27 cellular contexts compared by ENCODE assay signal in the genomic region with DNA sequence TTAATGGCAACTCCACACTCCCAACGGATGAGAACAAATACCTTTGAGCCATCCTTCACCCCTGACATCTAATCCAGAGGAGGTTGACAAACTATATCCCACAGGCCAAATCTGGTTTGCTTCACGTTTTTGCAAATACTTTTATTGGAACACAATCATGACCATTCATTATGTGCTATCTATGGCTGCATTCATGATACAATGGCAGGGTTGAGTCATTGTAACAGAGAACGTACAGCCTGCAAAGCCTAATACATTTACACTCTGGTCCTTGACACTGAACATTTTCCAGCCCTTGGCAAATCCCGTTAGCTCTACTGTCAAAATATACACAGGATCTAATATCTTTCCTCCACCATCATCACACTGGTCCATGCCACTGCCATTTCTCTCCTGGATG. TPM values are rescaled to one million over a fixed set of nuclear protein-coding genes. Genes with fewer than 3 reads are reported as not detected.
DNase-seq lines count a peak whose midpoint lies in the region; ATAC-seq, FAIRE-seq and TF ChIP-seq lines count a peak whose summit lies in the region.
"Had no signal": no experiment of that assay in that cellular context is flagged by ENCODE, and none has a peak within 500 bp of the region (broad histone marks: within the 10 kb centered on the region; RNA-seq: fewer than 3 reads in every experiment).

No MANE protein-coding gene starts in this region.

- TF ChIP-seq RAD21 in GM12878 (IDR thresholded peaks at IDR 0.05; ENCODE audit: insufficient read depth, low read depth, low read length): no peak

- no peaks in the 10 kb centered on the region for H4K20me1 ChIP-seq in GM12878 (ENCODE audit: control insufficient read depth, insufficient read depth)
- no peaks in the 10 kb centered on the region for H4K20me1 ChIP-seq in Karpas-422 (ENCODE audit: insufficient read depth, low read depth, low read length)
- H4K20me1 ChIP-seq: BLaER1 treated with 17β-estradiol and CSF1 and Interleukin-3, amounts not matched to agents 10 nM and 100 nM had no signal

- H3K27ac ChIP-seq in GM12878 (ENCODE audit: control insufficient read depth, insufficient read depth) (no peak overlapping the region), Karpas-422 (ENCODE audit: low read length) (no peak overlapping the region)
- no peak overlapping the region for H3K27ac ChIP-seq in effector memory CD4-positive, alpha-beta T cell (ENCODE audit: insufficient read depth, low read length, poor library complexity, severe bottlenecking)
- H3K27ac ChIP-seq: 22Rv1; A549; BLaER1 treated with 17β-estradiol and CSF1 and Interleukin-3, amounts not matched to agents 10 nM and 100 nM had no signal

- no peaks in the 10 kb centered on the region for H3K36me3 ChIP-seq in GM12878 (ENCODE audit: control insufficient read depth in 2 of 2, insufficient read depth in 2 of 2, low read length in 1 of 2)
- H3K36me3 ChIP-seq in effector memory CD4-positive, alpha-beta T cell (ENCODE audit: control insufficient read depth, insufficient read depth, low read length): no peaks in the 10 kb centered on the region
- no peaks in the 10 kb centered on the region for H3K36me3 ChIP-seq in Karpas-422 (ENCODE audit: insufficient read depth, low read length)
- H3K36me3 ChIP-seq: BLaER1 treated with 17β-estradiol and CSF1 and Interleukin-3, amounts not matched to agents 10 nM and 100 nM had no signal

- SMC1A ChIA-PET in GM12878 (lab: Charles Lee; ENCODE audit: uncharacterized antibody, unreplicated experiment): interaction anchor here (0.6 to 2.2 kb wide), 3 partner anchors 8 to 66 kb away, joined by 3 to 5 read pairs (median 4); no protein-coding TSS in a partner anchor

- intact Hi-C loops in GM12878 (cut with micrococcal nuclease; ENCODE audit: unreplicated experiment): no loop called here

- peak; percentile 80 for FAIRE-seq in GM12892 (lab: Jason Lieb, UNC)
- FAIRE-seq in GM12878 (lab: Jason Lieb, UNC): no peak
- FAIRE-seq: A549, GM12891, GM18507 had no signal

- POLR2A ChIA-PET in GM12878 (lab: Charles Lee): no interaction called here

- no peaks in the 10 kb centered on the region for H3K36me3 Mint-ChIP-seq in glutamatergic neuron (ENCODE audit: unreplicated experiment)
- H3K36me3 Mint-ChIP-seq: CD14-positive monocyte; CD4-positive, alpha-beta memory T cell; CD4-positive, CD25-positive, alpha-beta regulatory T cell; CD8-positive, alpha-beta memory T cell had no signal

- H3K9me3 ChIP-seq in GM12878 (replicated peaks; ENCODE audit: control insufficient read depth, insufficient read depth, low read length): no peaks in the 10 kb centered on the region
- H3K9me3 ChIP-seq in effector memory CD4-positive, alpha-beta T cell (ENCODE audit: control insufficient read depth, low read length): no peaks in the 10 kb centered on the region
- no peaks in the 10 kb centered on the region for H3K9me3 ChIP-seq in Karpas-422 (ENCODE audit: low read length)
- H3K9me3 ChIP-seq: A549 had no signal

- no peaks in the 10 kb centered on the region for H3K9me2 ChIP-seq in Karpas-422 (replicated peaks; ENCODE audit: insufficient read depth, low read length)

- H2AFZ ChIP-seq in GM12878 (ENCODE audit: control insufficient read depth, low read depth, low read length) (no peak overlapping the region), Karpas-422 (ENCODE audit: low read length) (no peak overlapping the region)

- H3K9ac ChIP-seq in GM12878 (ENCODE audit: control insufficient read depth, insufficient read depth, low read length): no peak overlapping the region
- H3K9ac ChIP-seq in Karpas-422 (ENCODE audit: low read length): no peak overlapping the region
- H3K9ac ChIP-seq: BLaER1 treated with 17β-estradiol and CSF1 and Interleukin-3, amounts not matched to agents 10 nM and 100 nM had no signal

- no peak overlapping the region for H3K4me3 Mint-ChIP-seq in glutamatergic neuron (ENCODE audit: unreplicated experiment)
- H3K4me3 Mint-ChIP-seq: B cell; CD14-positive monocyte; CD4-positive, alpha-beta memory T cell; CD4-positive, CD25-positive, alpha-beta regulatory T cell; CD8-positive, alpha-beta memory T cell had no signal

- no peak overlapping the region for H3K4me2 ChIP-seq in GM12878 (ENCODE audit: control insufficient read depth, insufficient read depth)
- no peak overlapping the region for H3K4me2 ChIP-seq in Karpas-422 (ENCODE audit: low read depth, low read length, poor library complexity, severe bottlenecking)
- H3K4me2 ChIP-seq: A549; BLaER1 treated with 17β-estradiol and CSF1 and Interleukin-3, amounts not matched to agents 10 nM and 100 nM had no signal

- no peak for TF ChIP-seq CTCF in GM12878 (IDR thresholded peaks at IDR 0.05 in 2 of 3, conservative IDR thresholded peaks at IDR 0.05 in 1 of 3; ENCODE audit: control insufficient read depth in 2 of 3, extremely low read depth in 1 of 3, insufficient read depth in 1 of 3, low read depth in 3 of 3, low read length in 3 of 3)
- no peak for TF ChIP-seq CTCF in fibroblast of the aortic adventitia (IDR thresholded peaks at IDR 0.05; ENCODE audit: insufficient read depth, low read length)
- peak; percentile 8 for TF ChIP-seq CTCF in glutamatergic neuron (IDR thresholded peaks at IDR 0.05; ENCODE audit: partially characterized antibody, unreplicated experiment)

- H3K79me2 ChIP-seq in GM12878 (ENCODE audit: control insufficient read depth, insufficient read depth, low read length) (no peaks in the 10 kb centered on the region), Karpas-422 (ENCODE audit: low read length) (no peaks in the 10 kb centered on the region)

- H3K4me1 ChIP-seq in GM12878 (ENCODE audit: control insufficient read depth, insufficient read depth, low read length) (no peaks in the 10 kb centered on the region), Karpas-422 (ENCODE audit: low read length) (peaks cover 7% of the 10 kb centered on the region)
- no peaks in the 10 kb centered on the region for H3K4me1 ChIP-seq in effector memory CD4-positive, alpha-beta T cell (ENCODE audit: control insufficient read depth, insufficient read depth, low read length, poor library complexity, severe bottlenecking)
- H3K4me1 ChIP-seq: BLaER1 treated with 17β-estradiol and CSF1 and Interleukin-3, amounts not matched to agents 10 nM and 100 nM had no signal

- H3K4me3 ChIP-seq in GM12878: no peak overlapping the region
- no peak overlapping the region for H3K4me3 ChIP-seq in fibroblast of the aortic adventitia (ENCODE audit: low read depth, low read length)
- H3K4me3 ChIP-seq in effector memory CD4-positive, alpha-beta T cell (ENCODE audit: insufficient read depth, low read depth, low read length, poor library complexity, severe bottlenecking): no peak overlapping the region
- H3K4me3 ChIP-seq in Karpas-422 (ENCODE audit: low read length): no peak overlapping the region
- H3K4me3 ChIP-seq: A549; BLaER1 treated with 17β-estradiol and CSF1 and Interleukin-3, amounts not matched to agents 10 nM and 100 nM had no signal

- no TSS peak for BruUV-seq in GM12878 (replicated peaks; lab: Mats Ljungman, UMichigan)

- no peak for TF ChIP-seq EP300 in GM12878 (IDR thresholded peaks at IDR 0.05; ENCODE audit: borderline replicate concordance in 1 of 2, control insufficient read depth in 1 of 2, low read depth in 2 of 2, low read length in 2 of 2)

- no peaks in the 10 kb centered on the region for H3K27me3 ChIP-seq in GM12878 (replicated peaks in 1 of 2; ENCODE audit: control insufficient read depth in 2 of 2, insufficient read depth in 2 of 2, low read length in 1 of 2)
- no peaks in the 10 kb centered on the region for H3K27me3 ChIP-seq in effector memory CD4-positive, alpha-beta T cell (replicated peaks; ENCODE audit: control insufficient read depth, insufficient read depth, low read length, poor library complexity, severe bottlenecking)
- no peaks in the 10 kb centered on the region for H3K27me3 ChIP-seq in Karpas-422 (ENCODE audit: low read length)
- H3K27me3 ChIP-seq: BLaER1 treated with 17β-estradiol and CSF1 and Interleukin-3, amounts not matched to agents 10 nM and 100 nM had no signal

- H3K9me3 Mint-ChIP-seq in glutamatergic neuron (ENCODE audit: unreplicated experiment): peaks cover 1% of the 10 kb centered on the region

- peaks cover 4% of the 10 kb centered on the region for H3K27me3 Mint-ChIP-seq in glutamatergic neuron (ENCODE audit: unreplicated experiment)
- H3K27me3 Mint-ChIP-seq: B cell; CD4-positive, CD25-positive, alpha-beta regulatory T cell had no signal

- CTCF ChIA-PET in GM12878 (lab: Yijun Ruan, JAX): no interaction called here

- TF ChIP-seq POLR2A in GM12892 (IDR thresholded peaks at IDR 0.05; ENCODE audit: low read depth, low read length) (no peak), GM12878 (IDR thresholded peaks at IDR 0.05; ENCODE audit: low read depth, low read length) (no peak)

- RAD21 ChIA-PET in GM12878 (lab: Charles Lee; ENCODE audit: unreplicated experiment): interaction anchor here (0.7 kb wide), 1 partner anchor 35 kb away, joined by 3 read pairs; no protein-coding TSS in a partner anchor

- WGBS in GM12878 (ENCODE audit: insufficient coverage, insufficient replicate concordance, low lambda C conversion rate, missing lambda C conversion rate): 28% methylated on average over 4 of the region's 4 CpGs

- H3K27ac Mint-ChIP-seq in glutamatergic neuron (ENCODE audit: unreplicated experiment): no peak overlapping the region
- H3K27ac Mint-ChIP-seq: B cell; CD14-positive monocyte; CD4-positive, alpha-beta memory T cell; CD4-positive, CD25-positive, alpha-beta regulatory T cell; CD8-positive, alpha-beta memory T cell had no signal

- peaks cover 5% of the 10 kb centered on the region for H3K4me1 Mint-ChIP-seq in glutamatergic neuron (ENCODE audit: low read depth, unreplicated experiment)
- H3K4me1 Mint-ChIP-seq: B cell; CD14-positive monocyte; CD4-positive, alpha-beta memory T cell; CD4-positive, CD25-positive, alpha-beta regulatory T cell; CD8-positive, alpha-beta memory T cell had no signal

- in situ Hi-C loops in GM12878 (cut with MboI): no loop called here

- no peak for DNase-seq in GM12892 (ENCODE audit: insufficient read length)
- DNase-seq in GM12878 (ENCODE audit: low read depth, low spot score): no peak
- peak; percentile 77 for DNase-seq in fibroblast of the aortic adventitia (ENCODE audit: low read depth)
- no peak for DNase-seq in glutamatergic neuron
- DNase-seq in C1 segment of cervical spinal cord (lab: John Stamatoyannopoulos, UW): no peak
- no peak for DNase-seq in effector memory CD4-positive, alpha-beta T cell
- no peak for DNase-seq in SK-N-DZ (ENCODE audit: low spot score)
- DNase-seq in Karpas-422: no peak
- DNase-seq: AML-193; CD4-positive, alpha-beta memory T cell; CD4-positive, CD25-positive, alpha-beta regulatory T cell; CD8-positive, alpha-beta memory T cell; COR-L47; DMS 273 treated with DMSO at 0.1 percent for 48 hours; DMS153; DMS53; DMS79; DND-41; EL; GDM1 had no signal

- no peak for ATAC-seq in GM12878
- ATAC-seq: A549 had no signal

RNA-seq across cellular contexts. Expression of gene PRICKLE2, which starts 7.6 kb away (rescaled TPM):
- 1.00 TPM for polyA plus RNA-seq in GM12892 (2012; ENCODE audit: missing spikeins)
- total RNA-seq in GM12878 (2013; cell fraction: nucleolus; rRNA removed): 60.1 and 73.5 TPM in 2 replicates
- total RNA-seq in GM12878 (2014; rRNA removed) (0.98 and 1.6 TPM in 2 replicates), GM12878 (2014; rRNA removed; fragmentation: Illumina TruSeq; extraction: Trizol) (1.2 and 1.5 TPM in 2 replicates), GM12878 (2021) (1.1 and 1.5 TPM in 2 replicates), fibroblast of the aortic adventitia (ENCODE audit: low replicate concordance) (22.0 and 45.1 TPM in 2 replicates), glutamatergic neuron (ENCODE audit: unreplicated experiment) (18.9 TPM)
- 0.20 TPM for polyA plus RNA-seq in GM12878 (2011; ENCODE audit: low read depth)
- polyA plus RNA-seq in GM12878 (2011; rRNA removed) (2.6 TPM in 2 replicates), GM12878 (2014; fragmentation: Illumina TruSeq; extraction: Trizol) (0.71 and 0.78 TPM in 2 replicates), GM12878 (2014; fragmentation: Nextera tagmentation; extraction: Ambion mirVana) (under 1 TPM; 0.11 to 0.24 TPM), GM12878 (2014; rRNA removed) (0.56 and 0.68 TPM in 2 replicates), GM12878 (2016; fragmentation: Nextera tagmentation; extraction: Ambion mirVana) (under 1 TPM; 0.63 to 0.66 TPM)
- 1.6 TPM in 2 replicates for polyA plus RNA-seq in GM12878 (2011; cell fraction: cytosol; rRNA removed)
- 6.6 and 6.8 TPM in 2 replicates for polyA plus RNA-seq in GM12878 (2011; cell fraction: nucleus; rRNA removed)
- polyA plus RNA-seq in GM12878 (2012): 0.27 and 0.35 TPM in 2 replicates
- polyA minus RNA-seq in GM12878 (2011; rRNA and poly(A)+ RNA removed): 6.0 and 7.1 TPM in 2 replicates
- 1.7 and 2.0 TPM in 2 replicates for polyA minus RNA-seq in GM12878 (2011; cell fraction: cytosol; rRNA and poly(A)+ RNA removed)
- 9.2 and 10.8 TPM in 2 replicates for polyA minus RNA-seq in GM12878 (2011; cell fraction: nucleus; rRNA and poly(A)+ RNA removed)
- polyA plus RNA-seq in SK-N-DZ (2014; cell fraction: cytosol; rRNA removed): 0.03 and 0.09 TPM in 2 replicates
- polyA plus RNA-seq in SK-N-DZ (2014; cell fraction: nucleus; rRNA removed): not detected in 2 replicates
- 0.11 TPM in 1 of 2 replicates, not detected in the other for total RNA-seq in Karpas-422 (2014; rRNA removed; shearing (Covaris generic); ENCODE audit: low replicate concordance)
- total RNA-seq: CD4-positive, alpha-beta memory T cell; CD8-positive, alpha-beta memory T cell had no signal
- polyA plus RNA-seq: CD14-positive monocyte; CD4-positive, alpha-beta memory T cell; CD4-positive, CD25-positive, alpha-beta regulatory T cell; CD8-positive, alpha-beta memory T cell had no signal
